1 cellular context compared by ENCODE assay signal in the genomic region with DNA sequence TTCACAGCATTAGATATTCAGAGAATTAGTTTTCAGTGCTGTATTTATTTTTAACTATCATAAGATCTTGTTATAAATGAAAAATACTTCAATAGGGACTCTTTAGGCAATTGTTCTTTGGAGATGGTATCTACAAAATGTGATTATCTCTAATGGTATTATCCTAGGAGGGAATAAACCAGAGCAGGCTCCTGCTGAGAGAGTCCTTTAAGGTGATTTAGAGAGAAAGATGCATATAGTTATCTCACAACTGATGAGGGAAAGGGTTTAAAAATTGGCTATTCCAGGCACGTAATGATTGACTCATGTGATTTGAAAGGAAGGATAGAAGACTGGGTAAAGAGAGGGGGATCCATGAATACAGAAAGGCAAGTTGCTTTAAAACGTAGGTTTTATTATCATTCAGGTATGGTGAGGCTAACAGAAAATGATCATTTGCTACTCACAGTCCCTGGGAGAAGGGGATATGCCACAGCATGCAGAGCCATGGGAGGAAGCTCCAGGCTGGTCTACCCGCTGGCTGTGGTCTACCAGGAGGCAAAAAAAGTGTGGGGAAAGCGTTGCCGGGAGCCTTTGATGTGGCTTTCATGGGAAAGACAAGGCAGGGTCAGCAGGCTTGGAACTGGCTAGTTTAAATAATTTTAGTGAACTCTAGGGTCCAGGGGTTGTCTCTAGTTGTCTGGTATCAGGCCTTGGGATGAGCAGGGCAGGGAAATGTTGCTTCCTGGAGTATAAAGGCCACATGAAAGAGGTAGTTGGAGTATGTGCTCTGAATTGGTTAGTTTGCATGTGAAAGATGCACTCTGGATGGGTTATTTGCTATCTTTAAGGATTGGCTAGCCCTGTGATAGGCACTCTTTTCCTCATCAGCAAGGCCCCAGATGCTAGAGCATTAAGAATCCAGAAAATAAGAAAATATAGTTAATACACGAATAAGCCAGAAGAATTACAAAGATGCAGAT.
TF ChIP-seq lines count a peak whose summit lies in the region.

No MANE protein-coding gene starts in this region.

TF ChIP-seq in SK-N-SH, 30 proteins besides CTCF, POLR2A, EP300 and RAD21 (continued from another document):
- TF ChIP-seq, protein P1, sequence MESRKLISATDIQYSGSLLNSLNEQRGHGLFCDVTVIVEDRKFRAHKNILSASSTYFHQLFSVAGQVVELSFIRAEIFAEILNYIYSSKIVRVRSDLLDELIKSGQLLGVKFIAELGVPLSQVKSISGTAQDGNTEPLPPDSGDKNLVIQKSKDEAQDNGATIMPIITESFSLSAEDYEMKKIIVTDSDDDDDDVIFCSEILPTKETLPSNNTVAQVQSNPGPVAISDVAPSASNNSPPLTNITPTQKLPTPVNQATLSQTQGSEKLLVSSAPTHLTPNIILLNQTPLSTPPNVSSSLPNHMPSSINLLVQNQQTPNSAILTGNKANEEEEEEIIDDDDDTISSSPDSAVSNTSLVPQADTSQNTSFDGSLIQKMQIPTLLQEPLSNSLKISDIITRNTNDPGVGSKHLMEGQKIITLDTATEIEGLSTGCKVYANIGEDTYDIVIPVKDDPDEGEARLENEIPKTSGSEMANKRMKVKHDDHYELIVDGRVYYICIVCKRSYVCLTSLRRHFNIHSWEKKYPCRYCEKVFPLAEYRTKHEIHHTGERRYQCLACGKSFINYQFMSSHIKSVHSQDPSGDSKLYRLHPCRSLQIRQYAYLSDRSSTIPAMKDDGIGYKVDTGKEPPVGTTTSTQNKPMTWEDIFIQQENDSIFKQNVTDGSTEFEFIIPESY (IDR thresholded peaks at IDR 0.05; ENCODE audit: borderline replicate concordance, low read depth), result no peak
- no peak for TF ChIP-seq RFX5 (IDR thresholded peaks at IDR 0.05; ENCODE audit: low read length)
TF ChIP-seq in SK-N-SH: peak in this region for 0.
